ENCODE assay signal across 30 cellular contexts in the genomic region with DNA sequence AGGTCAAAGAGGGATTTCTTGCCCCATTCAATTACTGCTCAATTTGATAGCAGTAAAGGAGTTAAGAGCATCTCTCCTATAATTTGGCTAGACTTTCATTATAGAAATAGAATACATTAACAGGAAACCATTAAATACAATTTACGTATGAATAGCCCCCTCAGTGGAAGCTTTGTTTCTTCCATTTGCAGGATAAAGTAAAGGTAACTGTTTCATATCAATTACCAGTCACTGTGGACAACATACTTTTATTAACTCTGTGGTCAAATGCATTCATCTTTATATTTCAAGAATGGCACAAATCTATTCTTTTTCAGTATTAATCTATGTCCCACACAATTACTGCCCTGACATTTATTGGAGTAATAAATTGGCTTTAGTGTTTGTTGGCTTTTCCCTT.
"Had no signal": no experiment of that assay in that cellular context is flagged by ENCODE, and none has a peak within 500 bp of the region (broad histone marks: within the 10 kb centered on the region; RNA-seq: fewer than 3 reads in every experiment).

No MANE protein-coding gene starts in this region.

- H3K9me3 Mint-ChIP-seq: nephron; neural crest cell; stimulated activated naive B cell treated with anti-CD40 and anti-IgM and Interleukin-4, amounts not matched to agents 10 μg/mL and 1 μg/mL and 100 μg/mL, for 72 hours had no signal

- H3K4me3 ChIP-seq: left lung, lower lobe of right lung, pancreas, prostate gland, skin epidermis, stomach, thoracic aorta, tibial artery, upper lobe of right lung had no signal

- H3K4me1 Mint-ChIP-seq: naive thymus-derived CD8-positive, alpha-beta T cell; nephron; neural crest cell; stimulated activated naive B cell treated with anti-CD40 and anti-IgM and Interleukin-4, amounts not matched to agents 10 μg/mL and 1 μg/mL and 100 μg/mL, for 72 hours had no signal

- H3K4me3 Mint-ChIP-seq: naive thymus-derived CD8-positive, alpha-beta T cell; nephron; neural crest cell; stimulated activated naive B cell treated with anti-CD40 and anti-IgM and Interleukin-4, amounts not matched to agents 10 μg/mL and 1 μg/mL and 100 μg/mL, for 72 hours had no signal

- H3K9me3 ChIP-seq: left lung, lower lobe of right lung, pancreas, prostate gland, stomach, thoracic aorta, tibial artery, upper lobe of right lung had no signal

- H3K27me3 Mint-ChIP-seq: stimulated activated naive B cell treated with anti-CD40 and anti-IgM and Interleukin-4, amounts not matched to agents 10 μg/mL and 1 μg/mL and 100 μg/mL, for 72 hours had no signal

- H3K36me3 Mint-ChIP-seq: naive thymus-derived CD8-positive, alpha-beta T cell; stimulated activated naive B cell treated with anti-CD40 and anti-IgM and Interleukin-4, amounts not matched to agents 10 μg/mL and 1 μg/mL and 100 μg/mL, for 72 hours had no signal

- DNase-seq: hypothalamus; left colon; left lung; lower lobe of right lung; mammary epithelial cell; mesenchymal stem cell; naive thymus-derived CD8-positive, alpha-beta T cell; nucleus accumbens; pancreas; posterior cingulate gyrus; retina; right cardiac atrium; stimulated activated CD4-positive, alpha-beta T cell treated with anti-CD3 and anti-CD28 coated beads, Interleukin-12 subunit alpha, Interleukin-12 subunit beta, amount 100 ng/mL, for 4 hours; stimulated activated CD4-positive, alpha-beta T cell treated with anti-CD3 and anti-CD28 coated beads, Interleukin-15, amount 100 ng/mL, for 24 hours; stimulated activated CD4-positive, alpha-beta T cell treated with anti-CD3 and anti-CD28 coated beads, Interleukin-2, amount 100 ng/mL, for 24 hours; stimulated activated CD4-positive, alpha-beta T cell treated with anti-CD3 and anti-CD28 coated beads, Interleukin-4, amount 100 ng/mL, for 1 hour; stimulated activated naive B cell treated with anti-CD40 and anti-IgM and Interleukin-4, amounts not matched to agents 10 μg/mL and 1 μg/mL and 100 μg/mL, for 72 hours; stimulated activated naive CD8-positive, alpha-beta T cell treated with anti-CD3 and anti-CD28 coated beads, Interleukin-15, Interleukin-2, amounts not matched to agents 100 U/mL and 50 U/mL, for 24 hours; stomach; tibial artery; trophoblast cell; upper lobe of right lung had no signal

- H3K36me3 ChIP-seq: left lung, lower lobe of right lung, pancreas, prostate gland, stomach, thoracic aorta, tibial artery, upper lobe of right lung had no signal

- ATAC-seq: left colon; left lung; lower lobe of right lung; naive thymus-derived CD8-positive, alpha-beta T cell; pancreas; right cardiac atrium; sciatic nerve; stimulated activated naive B cell treated with anti-CD40 and anti-IgM and Interleukin-4, amounts not matched to agents 10 μg/mL and 1 μg/mL and 100 μg/mL, for 72 hours; stimulated activated naive CD8-positive, alpha-beta T cell treated with anti-CD3 and anti-CD28 coated beads, Interleukin-15, Interleukin-2, amounts not matched to agents 100 U/mL and 50 U/mL, for 24 hours; upper lobe of right lung had no signal

- H3K27ac Mint-ChIP-seq: naive thymus-derived CD8-positive, alpha-beta T cell; nephron; stimulated activated naive B cell treated with anti-CD40 and anti-IgM and Interleukin-4, amounts not matched to agents 10 μg/mL and 1 μg/mL and 100 μg/mL, for 72 hours had no signal

- FAIRE-seq: keratinocyte, pancreas, urothelium cell line had no signal

- H3K27ac ChIP-seq: left lung, lower lobe of right lung, pancreas, prostate gland, skin epidermis, stomach, thoracic aorta, tibial artery, upper lobe of right lung had no signal

- H3K27me3 ChIP-seq: left lung, pancreas, stomach, tibial artery, upper lobe of right lung had no signal

- H3K4me1 ChIP-seq: left lung, lower lobe of right lung, pancreas, prostate gland, stomach, tibial artery, upper lobe of right lung had no signal
